In the genomic region with DNA sequence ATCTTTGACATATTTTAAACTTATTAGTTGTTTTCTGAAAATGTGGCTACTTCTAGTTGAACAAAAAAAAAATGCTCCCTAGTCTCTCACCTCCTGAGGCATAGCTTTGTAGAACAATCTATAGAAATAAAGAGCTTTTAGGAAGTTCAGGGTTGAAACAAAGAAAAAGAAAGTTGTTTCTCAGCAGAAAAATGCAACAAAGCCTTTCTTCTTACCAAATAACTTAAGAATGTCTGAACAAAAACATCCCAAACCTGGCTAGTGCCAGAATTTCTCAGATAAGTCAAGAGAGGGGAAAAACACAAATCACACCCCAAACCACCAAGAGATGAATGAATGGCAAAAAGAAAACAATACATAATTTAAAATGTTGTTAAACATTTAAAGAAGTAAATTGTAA, we compare ENCODE assay signal across 9 cellular contexts.
DNase-seq lines count a peak whose midpoint lies in the region; ATAC-seq, FAIRE-seq and TF ChIP-seq lines count a peak whose summit lies in the region.
"Had no signal": no experiment of that assay in that cellular context is flagged by ENCODE, and none has a peak within 500 bp of the region (broad histone marks: within the 10 kb centered on the region; RNA-seq: fewer than 3 reads in every experiment).

No MANE protein-coding gene starts in this region.

- TF ChIP-seq POLR2A in A549 (IDR thresholded peaks at IDR 0.05; ENCODE audit: low read length) (no peak), IMR-90 (IDR thresholded peaks at IDR 0.05; ENCODE audit: low read depth, low read length) (no peak)

- no peak overlapping the region; the same call in 1 of the 2 replicates for H3K23ac ChIP-seq in IMR-90 (ENCODE audit: low read depth, low read length)

- no peaks in the 10 kb centered on the region for H3K9me3 Mint-ChIP-seq in nephron

- peak overlapping the region; percentile 99 for H3K18ac ChIP-seq in IMR-90 (ENCODE audit: low read depth, low read length)

- H3K4me1 ChIP-seq in A549 (peaks cover 26% of the 10 kb centered on the region), IMR-90 (ENCODE audit: control insufficient read depth, insufficient read depth, low read length) (peaks cover 13% of the 10 kb centered on the region)

- peaks cover 16% of the 10 kb centered on the region for H3K4me1 Mint-ChIP-seq in nephron

- no peak for FAIRE-seq in A549 (lab: Jason Lieb, UNC)

- no peak for DNase-seq in A549 (ENCODE audit: low read depth in 1 of 2, low spot score in 1 of 2)
- peak; percentile 64 for DNase-seq in IMR-90
- peak; percentile 81 for DNase-seq in choroid plexus epithelial cell (ENCODE audit: low read depth)
- no peak for DNase-seq in kidney glomerular epithelial cell (lab: John Stamatoyannopoulos, UW)
- no peak for DNase-seq in A172 (ENCODE audit: low spot score)
- DNase-seq in DMS79 (lab: John Stamatoyannopoulos, UW), result no peak
- no peak for DNase-seq in HuH-7.5 (ENCODE audit: low spot score)

- no peaks in the 10 kb centered on the region for H3K27me3 ChIP-seq in IMR-90 (ENCODE audit: control insufficient read depth, insufficient read depth, low read length)

- dilution Hi-C loops in IMR-90 (cut with HindIII; ENCODE audit: low sequenced_read_pairs, unreplicated experiment), result no loop called here

- H2BK120ac ChIP-seq in IMR-90 (ENCODE audit: low read depth, low read length), result peak overlapping the region; percentile 79

- in situ Hi-C loops in IMR-90 (cut with MboI; ENCODE audit: low sequenced_read_pairs), result no loop called here

- H3K4ac ChIP-seq in IMR-90 (ENCODE audit: low read depth, low read length), result peak overlapping the region; percentile 0; the same call in 1 of the 2 replicates

- H3K4me2 ChIP-seq in A549 (peak overlapping the region; percentile 29), IMR-90 (ENCODE audit: low read depth, low read length) (peak overlapping the region; percentile 42)

- peaks cover 3% of the 10 kb centered on the region for H3K9me1 ChIP-seq in IMR-90 (ENCODE audit: insufficient read depth, low read length)

- H3K27ac Mint-ChIP-seq in nephron, result peak overlapping the region; percentile 82 to 98 (median 97)

- no peaks in the 10 kb centered on the region for H4K20me1 ChIP-seq in IMR-90 (ENCODE audit: insufficient read depth, low read length)

- POLR2A ChIA-PET in A549 (lab: Yijun Ruan, JAX) (interaction anchor here (1.0 kb wide), 1 partner anchor 114 kb away, joined by 3 read pairs; a partner anchor contains a TSS), IMR-90 (lab: Charles Lee; ENCODE audit: unreplicated experiment) (no interaction called here)

- H2AFZ ChIP-seq in IMR-90 (replicated peaks; ENCODE audit: low read length, poor library complexity), result no peak overlapping the region

- no peak overlapping the region for H2BK15ac ChIP-seq in IMR-90 (ENCODE audit: low read depth, low read length)

- BruUV-seq in IMR-90 (replicated peaks; lab: Mats Ljungman, UMichigan), result no TSS peak

- peaks cover 40 to 70% of the 10 kb centered on the region in 2 experiments for H3K79me1 ChIP-seq in IMR-90 (ENCODE audit: low read depth in 1 of 2, low read length in 2 of 2)

- H3K27ac ChIP-seq in A549 (peak overlapping the region; percentile 60 to 81), IMR-90 (ENCODE audit: insufficient read depth, low read length) (peak overlapping the region; percentile 86)

- no peak overlapping the region for H3K4me3 Mint-ChIP-seq in nephron

- TF ChIP-seq CTCF in A549 (IDR thresholded peaks at IDR 0.05) (no peak), IMR-90 (conservative IDR thresholded peaks at IDR 0.05; ENCODE audit: low read depth, low read length) (no peak), choroid plexus epithelial cell (conservative IDR thresholded peaks at IDR 0.05; ENCODE audit: low read depth, low read length) (no peak), nephron (IDR thresholded peaks at IDR 0.05; ENCODE audit: unreplicated experiment in 3 of 3) (no peak)

- no peak for TF ChIP-seq EP300 in A549 (IDR thresholded peaks at IDR 0.05)

- peak overlapping the region; percentile 53 to 90; a peak in 2 of 4 replicates for H4K8ac ChIP-seq in IMR-90 (ENCODE audit: low read depth in 2 of 2, low read length in 2 of 2)

- no peak overlapping the region for H3K4me3 ChIP-seq in A549
- no peak overlapping the region for H3K4me3 ChIP-seq in IMR-90 (ENCODE audit: insufficient read depth, low read depth, low read length)
- no peak overlapping the region for H3K4me3 ChIP-seq in choroid plexus epithelial cell (ENCODE audit: low read depth, low read length)
- H3K4me3 ChIP-seq: HAP-1 had no signal

- H3K9ac ChIP-seq in IMR-90 (ENCODE audit: low read depth, low read length), result peak overlapping the region; percentile 57

- intact Hi-C loops in IMR-90 (cut with micrococcal nuclease), result no loop called here

- peak overlapping the region; percentile 96 for H2BK5ac ChIP-seq in IMR-90 (ENCODE audit: low read depth, low read length, poor library complexity, severe bottlenecking)

- H3K56ac ChIP-seq in IMR-90 (ENCODE audit: extremely low read depth, insufficient read depth, low read length), result peak overlapping the region; percentile 68

- H2AK5ac ChIP-seq in IMR-90 (ENCODE audit: low read depth, low read length), result no peak overlapping the region

- CTCF ChIA-PET in A549 (lab: Yijun Ruan, JAX) (interaction anchor here (1.3 to 1.5 kb wide), 2 partner anchors 10 to 75 kb away, joined by 3 read pairs; no protein-coding TSS in a partner anchor), IMR-90 (lab: Yijun Ruan, JAX) (interaction anchor here (0.6 to 2.0 kb wide), 6 partner anchors 15 to 236 kb away, joined by 3 to 6 read pairs (median 3); a partner anchor contains a TSS)

- H3K9me3 ChIP-seq in A549 (no peaks in the 10 kb centered on the region), IMR-90 (ENCODE audit: control insufficient read depth, insufficient read depth, low read length) (no peaks in the 10 kb centered on the region)
- H3K9me3 ChIP-seq: HAP-1 had no signal

- H3K27me3 Mint-ChIP-seq in nephron (ENCODE audit: low read depth), result no peaks in the 10 kb centered on the region

- no peak overlapping the region for H2BK20ac ChIP-seq in IMR-90 (ENCODE audit: low read depth, low read length)

- H3K14ac ChIP-seq in IMR-90 (replicated peaks; ENCODE audit: low read depth, low read length), result no peak overlapping the region

- ATAC-seq in A549 (no peak), IMR-90 (ENCODE audit: low read depth) (peak; percentile 8; the same call in 1 of the 2 replicates)

- H4K91ac ChIP-seq in IMR-90 (ENCODE audit: insufficient read depth, low read depth, low read length), result no peak overlapping the region; the same call in 1 of the 2 replicates

- TF ChIP-seq RAD21 in A549 (conservative IDR thresholded peaks at IDR 0.05 in 1 of 2, IDR thresholded peaks at IDR 0.05 in 1 of 2) (no peak), IMR-90 (IDR thresholded peaks at IDR 0.05; ENCODE audit: low read length) (no peak)

- no peak overlapping the region; the same call in 1 of the 2 replicates for H4K5ac ChIP-seq in IMR-90 (ENCODE audit: low read depth, low read length)

- H2AK9ac ChIP-seq in IMR-90 (replicated peaks; ENCODE audit: low read depth, low read length, poor library complexity), result no peak overlapping the region

- H3K36me3 ChIP-seq in IMR-90 (ENCODE audit: control insufficient read depth, insufficient read depth, low read length), result peaks cover 1% of the 10 kb centered on the region; the same call in 1 of the 2 replicates
- H3K36me3 ChIP-seq: HAP-1 had no signal

- peaks cover 17% of the 10 kb centered on the region for H3K36me3 Mint-ChIP-seq in nephron (ENCODE audit: low read depth)

TF ChIP-seq in A549, 52 proteins besides CTCF, POLR2A, EP300 and RAD21 (continues in another document):
- no peak for TF ChIP-seq CBX8 (IDR thresholded peaks at IDR 0.05)
- no peak for TF ChIP-seq JUNB (IDR thresholded peaks at IDR 0.05)
- TF ChIP-seq NFE2L2 (conservative IDR thresholded peaks at IDR 0.05; ENCODE audit: low read length), result no peak
- no peak for TF ChIP-seq KDM1A (IDR thresholded peaks at IDR 0.05; ENCODE audit: low read depth)
- no peak for TF ChIP-seq RARB (CRISPR knock-in tag; IDR thresholded peaks at IDR 0.05)
- TF ChIP-seq ZFP36 (IDR thresholded peaks at IDR 0.05; ENCODE audit: borderline replicate concordance, partially characterized antibody), result no peak
- no peak for TF ChIP-seq ESRRA (IDR thresholded peaks at IDR 0.05; ENCODE audit: borderline replicate concordance, low read length)
- TF ChIP-seq, protein P1, sequence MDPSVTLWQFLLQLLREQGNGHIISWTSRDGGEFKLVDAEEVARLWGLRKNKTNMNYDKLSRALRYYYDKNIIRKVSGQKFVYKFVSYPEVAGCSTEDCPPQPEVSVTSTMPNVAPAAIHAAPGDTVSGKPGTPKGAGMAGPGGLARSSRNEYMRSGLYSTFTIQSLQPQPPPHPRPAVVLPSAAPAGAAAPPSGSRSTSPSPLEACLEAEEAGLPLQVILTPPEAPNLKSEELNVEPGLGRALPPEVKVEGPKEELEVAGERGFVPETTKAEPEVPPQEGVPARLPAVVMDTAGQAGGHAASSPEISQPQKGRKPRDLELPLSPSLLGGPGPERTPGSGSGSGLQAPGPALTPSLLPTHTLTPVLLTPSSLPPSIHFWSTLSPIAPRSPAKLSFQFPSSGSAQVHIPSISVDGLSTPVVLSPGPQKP (IDR thresholded peaks at IDR 0.05; ENCODE audit: low read depth, low read length), result no peak
- no peak for TF ChIP-seq SMC3 (IDR thresholded peaks at IDR 0.05)
- no peak for TF ChIP-seq NPAS2 (CRISPR knock-in tag; IDR thresholded peaks at IDR 0.05; ENCODE audit: borderline replicate concordance)

TF ChIP-seq in IMR-90, 13 proteins besides CTCF, POLR2A, EP300 and RAD21 (continues in another document):
- TF ChIP-seq NFE2L2 (IDR thresholded peaks at IDR 0.05; ENCODE audit: low read depth, low read length) (no peak), RFX5 (IDR thresholded peaks at IDR 0.05; ENCODE audit: low read depth, low read length) (no peak), SMC3 (IDR thresholded peaks at IDR 0.05; ENCODE audit: low read depth, low read length) (no peak), MAZ (IDR thresholded peaks at IDR 0.05; ENCODE audit: borderline replicate concordance, low read depth, low read length) (no peak), CHD1 (IDR thresholded peaks at IDR 0.05; ENCODE audit: low read depth, low read length) (no peak), MAFK (IDR thresholded peaks at IDR 0.05; ENCODE audit: low read depth, low read length) (no peak), RCOR1 (IDR thresholded peaks at IDR 0.05; ENCODE audit: insufficient replicate concordance, low read length) (no peak), CEBPB (IDR thresholded peaks at IDR 0.05; ENCODE audit: low read depth, low read length) (no peak), MXI1 (IDR thresholded peaks at IDR 0.05; ENCODE audit: borderline replicate concordance, low read depth, low read length) (no peak), FOS (IDR thresholded peaks at IDR 0.05; ENCODE audit: low read depth, low read length) (no peak)
- TF ChIP-seq, protein P2, sequence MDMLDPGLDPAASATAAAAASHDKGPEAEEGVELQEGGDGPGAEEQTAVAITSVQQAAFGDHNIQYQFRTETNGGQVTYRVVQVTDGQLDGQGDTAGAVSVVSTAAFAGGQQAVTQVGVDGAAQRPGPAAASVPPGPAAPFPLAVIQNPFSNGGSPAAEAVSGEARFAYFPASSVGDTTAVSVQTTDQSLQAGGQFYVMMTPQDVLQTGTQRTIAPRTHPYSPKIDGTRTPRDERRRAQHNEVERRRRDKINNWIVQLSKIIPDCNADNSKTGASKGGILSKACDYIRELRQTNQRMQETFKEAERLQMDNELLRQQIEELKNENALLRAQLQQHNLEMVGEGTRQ (IDR thresholded peaks at IDR 0.05; ENCODE audit: low read depth, low read length), result no peak

Comparison
In these comparisons a context has a peak if more than half of its experiments do, and no peak if none do; other contexts are left out.
1. DNase-seq: peak in IMR-90 (single experiment) and choroid plexus epithelial cell (single experiment); none in A549 (0 of 2), kidney glomerular epithelial cell (single experiment), A172 (single experiment), DMS79 (single experiment) and HuH-7.5 (single experiment).